ENCODE assay signal across 8 cellular contexts in the genomic region with DNA sequence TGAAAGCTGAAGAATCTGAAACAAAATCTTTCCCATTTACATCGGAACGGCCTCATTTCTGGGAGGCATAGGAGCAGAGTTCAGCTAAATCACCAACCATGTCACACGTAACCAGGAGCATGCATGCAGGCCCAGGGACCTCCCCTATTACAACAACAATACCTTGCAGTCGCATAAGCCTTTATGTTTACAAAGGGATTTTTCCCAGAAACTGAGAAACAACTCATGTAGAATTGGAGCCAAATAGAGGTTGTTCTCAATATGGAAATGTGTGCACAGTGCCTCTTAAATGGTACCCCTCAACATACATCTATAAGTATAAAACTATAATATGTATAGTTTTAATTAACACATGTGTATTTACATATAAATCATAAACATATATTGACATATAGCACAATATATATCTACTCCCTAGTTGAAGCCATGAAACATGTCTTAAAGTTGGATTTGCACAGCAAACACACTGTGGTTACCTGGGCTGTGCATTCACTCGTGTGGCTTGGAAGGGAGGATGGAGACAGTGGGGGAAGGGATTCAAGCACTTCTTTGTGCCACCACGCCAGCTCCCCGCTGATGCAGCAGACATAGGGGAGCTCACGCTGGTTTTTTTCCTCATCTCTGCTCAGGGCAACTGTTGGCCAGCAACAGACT. TPM values are rescaled to one million over a fixed set of nuclear protein-coding genes. Genes with fewer than 3 reads are reported as not detected.
DNase-seq lines count a peak whose midpoint lies in the region; ATAC-seq and TF ChIP-seq lines count a peak whose summit lies in the region.
"Had no signal": no experiment of that assay in that cellular context is flagged by ENCODE, and none has a peak within 500 bp of the region (broad histone marks: within the 10 kb centered on the region; RNA-seq: fewer than 3 reads in every experiment).

No MANE protein-coding gene starts in this region.

- H3K27me3 ChIP-seq in PC-3 (ENCODE audit: low read length) (no peaks in the 10 kb centered on the region), rectal smooth muscle tissue (ENCODE audit: control insufficient read depth, insufficient read depth, low read length) (no peaks in the 10 kb centered on the region), SJCRH30 (no peaks in the 10 kb centered on the region), aorta (ENCODE audit: control insufficient read depth in 1 of 2, insufficient read depth in 2 of 2, low read length in 1 of 2) (no peaks in the 10 kb centered on the region)

- H3K4me1 Mint-ChIP-seq in progenitor cell of endocrine pancreas (ENCODE audit: low read depth), result peaks cover 9% of the 10 kb centered on the region

- H3K27me3 Mint-ChIP-seq in progenitor cell of endocrine pancreas, result no peaks in the 10 kb centered on the region

- 94% methylated on average over 8 of the region's 8 CpGs for WGBS in aorta, 2 donors

- POLR2A ChIA-PET in HEK293 (lab: Yijun Ruan, JAX), result no interaction called here
- POLR2A ChIA-PET in PC-3 (lab: Charles Lee; ENCODE audit: unreplicated experiment), result no interaction called here

- no peaks in the 10 kb centered on the region for H4K20me1 ChIP-seq in PC-3 (ENCODE audit: low read length)

- H3F3A ChIP-seq in PC-3 (ENCODE audit: low read length, unreplicated experiment), result no peaks in the 10 kb centered on the region

- H2AFZ ChIP-seq in PC-3 (ENCODE audit: low read length), result no peak overlapping the region

- intact Hi-C loops in PC-3 (cut with micrococcal nuclease), result loop anchor here (5.0 kb wide), 1 partner anchor 224 kb away; no protein-coding TSS in a partner anchor
- intact Hi-C loops in aorta (cut with DNase I), result loop anchor here in 1 of 2 donors (1.0 kb wide), 1 partner anchor 35 kb away; a partner anchor contains a TSS

- no peaks in the 10 kb centered on the region for H3K9me3 Mint-ChIP-seq in progenitor cell of endocrine pancreas (ENCODE audit: low read depth)

- no peak overlapping the region for H3K27ac ChIP-seq in HEK293 (ENCODE audit: extremely low read depth, low read depth, low read length)
- peak overlapping the region; percentile 70 for H3K27ac ChIP-seq in PC-3 (ENCODE audit: low read length)
- H3K27ac ChIP-seq in rectal smooth muscle tissue (ENCODE audit: low read depth, low read length), result peak overlapping the region; percentile 18
- no peak overlapping the region for H3K27ac ChIP-seq in SJCRH30
- peak overlapping the region in 1 of 2 donors; percentile 10 for H3K27ac ChIP-seq in aorta (ENCODE audit: low read depth in 1 of 2, low read length in 2 of 2)

- H3K4me1 ChIP-seq in HEK293 (ENCODE audit: control insufficient read depth, insufficient read depth, low read length) (no peaks in the 10 kb centered on the region), PC-3 (ENCODE audit: insufficient read depth, low read length) (peaks cover 15% of the 10 kb centered on the region), rectal smooth muscle tissue (ENCODE audit: control insufficient read depth, insufficient read depth, low read length) (peaks cover 37% of the 10 kb centered on the region), SJCRH30 (no peaks in the 10 kb centered on the region), aorta (ENCODE audit: control insufficient read depth in 1 of 2, insufficient read depth in 2 of 2, low read length in 2 of 2) (peaks cover 3 to 15% of the 10 kb centered on the region in 2 donors)

- H3K9me2 ChIP-seq in PC-3 (replicated peaks; ENCODE audit: low read length), result no peaks in the 10 kb centered on the region

- no peaks in the 10 kb centered on the region for H3K79me2 ChIP-seq in PC-3 (ENCODE audit: low read length)

- peak overlapping the region; percentile 78; the same call in 1 of the 2 replicates for H3K4me2 ChIP-seq in PC-3 (ENCODE audit: low read length)

- H3K36me3 Mint-ChIP-seq in progenitor cell of endocrine pancreas (ENCODE audit: insufficient read depth), result peaks cover 56% of the 10 kb centered on the region

- H3K4me3 Mint-ChIP-seq in progenitor cell of endocrine pancreas (ENCODE audit: low read depth), result no peak overlapping the region
- H3K4me3 Mint-ChIP-seq: nephron had no signal

- H3K27ac Mint-ChIP-seq in progenitor cell of endocrine pancreas, result no peak overlapping the region
- H3K27ac Mint-ChIP-seq: nephron had no signal

- ATAC-seq in GM19023 (IDR thresholded peaks at IDR 0.05; ENCODE audit: unreplicated experiment) (peak; percentile 6), PC-3 (no peak; the same call in 1 of the 2 replicates), aorta (ENCODE audit: low FRiP score) (no peak)

- no TSS peak for BruUV-seq in PC-3 (replicated peaks; lab: Mats Ljungman, UMichigan)

- H3K9me3 ChIP-seq in HEK293 (ENCODE audit: control insufficient read depth, insufficient read depth, low read depth, low read length), result no peaks in the 10 kb centered on the region
- H3K9me3 ChIP-seq in PC-3 (ENCODE audit: low read length), result no peaks in the 10 kb centered on the region
- no peaks in the 10 kb centered on the region for H3K9me3 ChIP-seq in SJCRH30 (replicated peaks)
- H3K9me3 ChIP-seq in aorta (ENCODE audit: control insufficient read depth, low read length), result no peaks in the 10 kb centered on the region

- no peak for DNase-seq in PC-3
- DNase-seq in SJCRH30, result no peak
- no peak for DNase-seq in aorta
- no peak for DNase-seq in progenitor cell of endocrine pancreas (ENCODE audit: low spot score, unreplicated experiment)

- TF ChIP-seq CTCF in HEK293 (tag by site-specific recombination; IDR thresholded peaks at IDR 0.05) (no peak), PC-3 (conservative IDR thresholded peaks at IDR 0.05; ENCODE audit: low read depth, low read length) (no peak), progenitor cell of endocrine pancreas (IDR thresholded peaks at IDR 0.05; ENCODE audit: unreplicated experiment) (no peak)

- H3K36me3 ChIP-seq in HEK293 (ENCODE audit: control insufficient read depth in 2 of 2, insufficient read depth in 1 of 2, low read length in 2 of 2) (peaks cover 0 to 81% of the 10 kb centered on the region in 2 experiments; a peak in 1 of 3 replicates), PC-3 (ENCODE audit: low read depth, low read length) (peaks cover 6% of the 10 kb centered on the region; the same call in 1 of the 2 replicates), rectal smooth muscle tissue (ENCODE audit: control insufficient read depth, insufficient read depth, low read length) (peaks cover 32% of the 10 kb centered on the region), SJCRH30 (peaks cover 49% of the 10 kb centered on the region), aorta (ENCODE audit: control insufficient read depth in 1 of 2, insufficient read depth in 2 of 2, low read length in 1 of 2) (peaks cover 4 to 6% of the 10 kb centered on the region in 2 donors)

- CTCF ChIA-PET in HEK293 (lab: Yijun Ruan, JAX) (interaction anchor here (1.1 to 2.5 kb wide), 2 partner anchors 18 to 226 kb away, joined by 5 to 12 read pairs; no protein-coding TSS in a partner anchor), PC-3 (lab: Charles Lee) (interaction anchor here (0.6 kb wide), 1 partner anchor 1845 kb away, joined by 4 read pairs; no protein-coding TSS in a partner anchor)

- H3K4me3 ChIP-seq in HEK293 (ENCODE audit: low read depth, low read length) (no peak overlapping the region), PC-3 (ENCODE audit: low read length) (no peak overlapping the region), rectal smooth muscle tissue (ENCODE audit: low read length) (no peak overlapping the region), SJCRH30 (no peak overlapping the region), aorta (ENCODE audit: low read length in 2 of 2) (no peak overlapping the region)

- no peak overlapping the region for H3K9ac ChIP-seq in PC-3 (ENCODE audit: low read length)
- H3K9ac ChIP-seq in rectal smooth muscle tissue (ENCODE audit: low read length), result no peak overlapping the region

TF ChIP-seq in HEK293, 187 proteins besides CTCF, POLR2A, EP300 and RAD21:
- TF ChIP-seq ZNF311 (tag by site-specific recombination; IDR thresholded peaks at IDR 0.05; ENCODE audit: borderline replicate concordance) (no peak), SETDB1 (IDR thresholded peaks at IDR 0.05; ENCODE audit: insufficient read length, low read length) (peak; percentile 36), ZNF626 (tag by site-specific recombination; IDR thresholded peaks at IDR 0.05) (no peak), ZNF292 (tag by site-specific recombination; IDR thresholded peaks at IDR 0.05; ENCODE audit: borderline replicate concordance, low read depth) (no peak), ZNF133 (tag by site-specific recombination; IDR thresholded peaks at IDR 0.05) (peak; percentile 95), ZNF248 (tag by site-specific recombination; IDR thresholded peaks at IDR 0.05) (no peak), ZNF335 (tag by site-specific recombination; conservative IDR thresholded peaks at IDR 0.05) (no peak)
- TF ChIP-seq, protein P1, sequence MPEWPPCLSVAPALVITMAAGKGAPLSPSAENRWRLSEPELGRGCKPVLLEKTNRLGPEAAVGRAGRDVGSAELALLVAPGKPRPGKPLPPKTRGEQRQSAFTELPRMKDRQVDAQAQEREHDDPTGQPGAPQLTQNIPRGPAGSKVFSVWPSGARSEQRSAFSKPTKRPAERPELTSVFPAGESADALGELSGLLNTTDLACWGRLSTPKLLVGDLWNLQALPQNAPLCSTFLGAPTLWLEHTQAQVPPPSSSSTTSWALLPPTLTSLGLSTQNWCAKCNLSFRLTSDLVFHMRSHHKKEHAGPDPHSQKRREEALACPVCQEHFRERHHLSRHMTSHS (tag by site-specific recombination; IDR thresholded peaks at IDR 0.05), result no peak

RNA-seq across cellular contexts. Expression of a gene that starts 35.0 kb away (rescaled TPM):
- 0.52 TPM in 1 of 2 replicates, not detected in the other for total RNA-seq in PC-3 (2014; rRNA removed)
- total RNA-seq in SJCRH30 (2014; rRNA removed; shearing (Covaris generic)), result 0.05 TPM in 1 of 2 replicates, not detected in the other
- total RNA-seq in aorta, result 10 to 100 TPM in 1 of 2 donors, 1 to 10 TPM in 1; 6.8 to 11.3 TPM
- polyA plus RNA-seq in aorta, result 1 to 10 TPM; 1.1 to 3.6 TPM
- 0.41 and 0.91 TPM in 2 replicates for total RNA-seq in progenitor cell of endocrine pancreas

Comparison
In these comparisons a context has a peak if more than half of its experiments do, and no peak if none do; other contexts are left out.
1. H3K27ac ChIP-seq: peak in PC-3 (single experiment) and rectal smooth muscle tissue (single experiment); none in HEK293 (single experiment) and SJCRH30 (single experiment).